9 cellular contexts compared by ENCODE assay signal in genomic region chr15:41490355-41490754, GRCh38. TPM values are rescaled to one million over a fixed set of nuclear protein-coding genes. Genes with fewer than 3 reads are reported as not detected.
DNase-seq lines count a peak whose midpoint lies in the region; ATAC-seq lines count a peak whose summit lies in the region.
"Had no signal": no experiment of that assay in that cellular context is flagged by ENCODE, and none has a peak within 500 bp of the region (broad histone marks: within the 10 kb centered on the region; RNA-seq: fewer than 3 reads in every experiment).

No MANE protein-coding gene starts in this region.

- peak overlapping the region; percentile 48 for H3K4me3 Mint-ChIP-seq in activated T-helper 1 cell treated with anti-CD3 and anti-CD28 coated beads, Interleukin-12 subunit alpha, Interleukin-12 subunit beta, Interleukin-2, Interleukin-4 antibody, amounts not matched to agents 30 ng/mL and 10 ng/mL and 1 ng/mL, durations not matched to agents 14 hours and 24 hours and 36 hours
- H3K4me3 Mint-ChIP-seq in immature natural killer cell: no peak overlapping the region

- H3K4me1 Mint-ChIP-seq in activated T-helper 1 cell treated with anti-CD3 and anti-CD28 coated beads, Interleukin-12 subunit alpha, Interleukin-12 subunit beta, Interleukin-2, Interleukin-4 antibody, amounts not matched to agents 30 ng/mL and 10 ng/mL and 1 ng/mL, durations not matched to agents 14 hours and 24 hours and 36 hours (ENCODE audit: low read depth): peaks cover 54% of the 10 kb centered on the region
- H3K4me1 Mint-ChIP-seq in immature natural killer cell: peaks cover 22 to 26% of the 10 kb centered on the region in 2 donors

- peaks cover 4% of the 10 kb centered on the region for H3K9me3 Mint-ChIP-seq in activated T-helper 1 cell treated with anti-CD3 and anti-CD28 coated beads, Interleukin-12 subunit alpha, Interleukin-12 subunit beta, Interleukin-2, Interleukin-4 antibody, amounts not matched to agents 30 ng/mL and 10 ng/mL and 1 ng/mL, durations not matched to agents 14 hours and 24 hours and 36 hours
- H3K9me3 Mint-ChIP-seq in immature natural killer cell: peaks cover 0 to 2% (median 0%) of the 10 kb centered on the region in 6 donors

- intact Hi-C loops in activated T-helper 1 cell treated with anti-CD3 and anti-CD28 coated beads, Interleukin-12 subunit alpha, Interleukin-12 subunit beta, Interleukin-2, Interleukin-4 antibody, amounts not matched to agents 30 ng/mL and 10 ng/mL and 1 ng/mL, durations not matched to agents 14 hours and 24 hours and 36 hours (cut with micrococcal nuclease): loop anchor here (1.0 to 10.0 kb wide), 13 partner anchors 26 to 566 kb away; partner anchors contain the start of genes DLL4, EHD4, INO80 and JMJD7

- peaks cover 8% of the 10 kb centered on the region for H3K36me3 Mint-ChIP-seq in activated T-helper 1 cell treated with anti-CD3 and anti-CD28 coated beads, Interleukin-12 subunit alpha, Interleukin-12 subunit beta, Interleukin-2, Interleukin-4 antibody, amounts not matched to agents 30 ng/mL and 10 ng/mL and 1 ng/mL, durations not matched to agents 14 hours and 24 hours and 36 hours (ENCODE audit: low read depth)
- peaks cover 0 to 4% (median 0%) of the 10 kb centered on the region in 3 donors for H3K36me3 Mint-ChIP-seq in immature natural killer cell

- peak; percentile 96 for DNase-seq in EL
- peak; percentile 34 for DNase-seq in HK-2 (ENCODE audit: unreplicated experiment)
- peak; percentile 54 for DNase-seq in activated T-helper 1 cell treated with anti-CD3 and anti-CD28 coated beads, Interleukin-12 subunit alpha, Interleukin-12 subunit beta, Interleukin-2, Interleukin-4 antibody, amounts not matched to agents 30 ng/mL and 10 ng/mL and 1 ng/mL, durations not matched to agents 14 hours and 24 hours and 36 hours (ENCODE audit: low spot score)
- peak; percentile 94 for DNase-seq in myocyte (ENCODE audit: low read depth)
- DNase-seq in NCI-H1417 (lab: John Stamatoyannopoulos, UW): no peak
- DNase-seq in iPS-NIHi11 (ENCODE audit: low spot score): no peak
- no peak for DNase-seq in immature natural killer cell
- DNase-seq: hypothalamus had no signal

- no peak for ATAC-seq in GM18502 (IDR thresholded peaks at IDR 0.05; ENCODE audit: poor library complexity, unreplicated experiment)

- peak overlapping the region; percentile 85 for H3K27ac Mint-ChIP-seq in activated T-helper 1 cell treated with anti-CD3 and anti-CD28 coated beads, Interleukin-12 subunit alpha, Interleukin-12 subunit beta, Interleukin-2, Interleukin-4 antibody, amounts not matched to agents 30 ng/mL and 10 ng/mL and 1 ng/mL, durations not matched to agents 14 hours and 24 hours and 36 hours
- H3K27ac Mint-ChIP-seq in immature natural killer cell: no peak overlapping the region

- no peaks in the 10 kb centered on the region for H3K27me3 Mint-ChIP-seq in activated T-helper 1 cell treated with anti-CD3 and anti-CD28 coated beads, Interleukin-12 subunit alpha, Interleukin-12 subunit beta, Interleukin-2, Interleukin-4 antibody, amounts not matched to agents 30 ng/mL and 10 ng/mL and 1 ng/mL, durations not matched to agents 14 hours and 24 hours and 36 hours (ENCODE audit: insufficient read depth)
- peaks cover 14 to 26% (median 17%) of the 10 kb centered on the region in 3 donors for H3K27me3 Mint-ChIP-seq in immature natural killer cell (ENCODE audit: low read depth in 3 of 3)

RNA-seq across cellular contexts. Expression of gene ITPKA, which starts 3.3 kb away (rescaled TPM):
- 2.8 and 3.1 TPM in 2 replicates for total RNA-seq in activated T-helper 1 cell treated with anti-CD3 and anti-CD28 coated beads, Interleukin-12 subunit alpha, Interleukin-12 subunit beta, Interleukin-2, Interleukin-4 antibody, amounts not matched to agents 30 ng/mL and 10 ng/mL and 1 ng/mL, durations not matched to agents 14 hours and 24 hours and 36 hours
- 6.2 and 10.7 TPM in 2 replicates for total RNA-seq in myocyte
- polyA plus RNA-seq in myocyte (2012): 1.1 TPM
- polyA plus RNA-seq in immature natural killer cell: not detected

RNA-seq across cellular contexts. Expression of gene LTK, which starts 23.3 kb away (rescaled TPM):
- total RNA-seq in activated T-helper 1 cell treated with anti-CD3 and anti-CD28 coated beads, Interleukin-12 subunit alpha, Interleukin-12 subunit beta, Interleukin-2, Interleukin-4 antibody, amounts not matched to agents 30 ng/mL and 10 ng/mL and 1 ng/mL, durations not matched to agents 14 hours and 24 hours and 36 hours: 0.13 TPM in 1 of 2 replicates, not detected in the other
- 6.4 and 6.6 TPM in 2 replicates for total RNA-seq in myocyte
- 0.77 TPM for polyA plus RNA-seq in myocyte (2012)
- polyA plus RNA-seq in immature natural killer cell: under 1 TPM in 1 of 3 donors, not detected in 2; 0.48 TPM

RNA-seq across cellular contexts. Expression of gene RPAP1, which starts 53.7 kb away (rescaled TPM):
- total RNA-seq in activated T-helper 1 cell treated with anti-CD3 and anti-CD28 coated beads, Interleukin-12 subunit alpha, Interleukin-12 subunit beta, Interleukin-2, Interleukin-4 antibody, amounts not matched to agents 30 ng/mL and 10 ng/mL and 1 ng/mL, durations not matched to agents 14 hours and 24 hours and 36 hours: 52.4 and 58.1 TPM in 2 replicates
- total RNA-seq in myocyte: 15.9 and 20.4 TPM in 2 replicates
- 22.1 TPM for polyA plus RNA-seq in myocyte (2012)
- polyA plus RNA-seq in immature natural killer cell: 10 to 100 TPM in 1 of 3 donors, 1 to 10 TPM in 2; 3.7 to 15.0 (median 4.9) TPM

Comparison
In these comparisons a context has a peak if more than half of its experiments do, and no peak if none do; other contexts are left out.
1. DNase-seq: peak in EL (single experiment), HK-2 (single experiment), activated T-helper 1 cell treated with anti-CD3 and anti-CD28 coated beads, Interleukin-12 subunit alpha, Interleukin-12 subunit beta, Interleukin-2, Interleukin-4 antibody, amounts not matched to agents 30 ng/mL and 10 ng/mL and 1 ng/mL, durations not matched to agents 14 hours and 24 hours and 36 hours (single experiment) and myocyte (single experiment); none in NCI-H1417 (0 of 3), iPS-NIHi11 (single experiment) and immature natural killer cell (0 of 3).